10 cellular contexts compared by ENCODE assay signal in genomic region chr7:97116308-97116707, GRCh38. TPM values are rescaled to one million over a fixed set of nuclear protein-coding genes. Genes with fewer than 3 reads are reported as not detected.
DNase-seq lines count a peak whose midpoint lies in the region; ATAC-seq, FAIRE-seq and TF ChIP-seq lines count a peak whose summit lies in the region.
"Had no signal": no experiment of that assay in that cellular context is flagged by ENCODE, and none has a peak within 500 bp of the region (broad histone marks: within the 10 kb centered on the region; RNA-seq: fewer than 3 reads in every experiment).

No MANE protein-coding gene starts in this region.

- no peak overlapping the region for H3K27ac ChIP-seq in CD4-positive, alpha-beta memory T cell (ENCODE audit: low read depth, low read length)
- H3K27ac ChIP-seq in brain microvascular endothelial cell, result no peak overlapping the region

- H3K4me1 ChIP-seq in CD4-positive, alpha-beta memory T cell (ENCODE audit: insufficient read depth, low read length), result peaks cover 23% of the 10 kb centered on the region

- no peaks in the 10 kb centered on the region for H3K27me3 ChIP-seq in CD4-positive, alpha-beta memory T cell (ENCODE audit: insufficient read depth, low read length)
- H3K27me3 ChIP-seq in brain microvascular endothelial cell (replicated peaks), result no peaks in the 10 kb centered on the region
- H3K27me3 ChIP-seq: heart right ventricle had no signal

- no peak overlapping the region for H3K4me3 ChIP-seq in CD4-positive, alpha-beta memory T cell (ENCODE audit: low read length in 2 of 2)
- H3K4me3 ChIP-seq in brain microvascular endothelial cell (ENCODE audit: low read depth, low read length), result no peak overlapping the region

- no peaks in the 10 kb centered on the region for H3K9me3 ChIP-seq in CD4-positive, alpha-beta memory T cell (ENCODE audit: control insufficient read depth in 1 of 2, low read length in 2 of 2)

- intact Hi-C loops in CD4-positive, alpha-beta memory T cell (cut with micrococcal nuclease), result loop anchor here (2.0 to 5.0 kb wide), 4 partner anchors 796 to 1166 kb away; partner anchors contain the start of gene BRI3

- no peak for FAIRE-seq in frontal cortex (lab: Jason Lieb, UNC)

- no peaks in the 10 kb centered on the region for H3K27me3 Mint-ChIP-seq in CD4-positive, alpha-beta memory T cell
- H3K27me3 Mint-ChIP-seq in T-cell, result no peaks in the 10 kb centered on the region
- H3K27me3 Mint-ChIP-seq in mesothelial cell of epicardium (ENCODE audit: low read depth), result peaks cover 4% of the 10 kb centered on the region

- POLR2A ChIA-PET in CD4-positive, alpha-beta memory T cell (lab: Charles Lee; ENCODE audit: partially characterized antibody), result interaction anchor here (2.0 kb wide), 1 partner anchor 756 kb away, joined by 13 read pairs; the partner anchor contains the start of gene ASNS
- POLR2A ChIA-PET in T-cell (lab: Charles Lee), result no interaction called here

- peaks cover 0 to 5% (median 0%) of the 10 kb centered on the region in 8 donors for H3K9me3 Mint-ChIP-seq in CD4-positive, alpha-beta memory T cell
- H3K9me3 Mint-ChIP-seq in T-cell (peaks cover 0 to 4% (median 0%) of the 10 kb centered on the region in 3 donors), mesothelial cell of epicardium (no peaks in the 10 kb centered on the region)

- H3K27ac Mint-ChIP-seq in CD4-positive, alpha-beta memory T cell, result peak overlapping the region in 4 of 7 donors; percentile 93 to 98 (median 94)
- H3K27ac Mint-ChIP-seq in T-cell (peak overlapping the region; percentile 80 to 94), mesothelial cell of epicardium (peak overlapping the region; percentile 87)

- no peak for DNase-seq in CD4-positive, alpha-beta memory T cell
- DNase-seq in T-cell (peak in 1 of 34 experiments; percentile 32), mesothelial cell of epicardium (ENCODE audit: low spot score in 2 of 2, unreplicated experiment in 2 of 2) (no peak), brain microvascular endothelial cell (no peak), frontal cortex (ENCODE audit: low spot score in 2 of 2) (no peak), middle frontal gyrus (ENCODE audit: extremely low spot score, low spot score) (no peak)
- DNase-seq: NCI-H526 treated with DMSO at 0.1 percent for 48 hours had no signal

- H3K4me3 Mint-ChIP-seq in CD4-positive, alpha-beta memory T cell, result peak overlapping the region in 4 of 8 donors; percentile 15 to 94 (median 23)
- peak overlapping the region; percentile 92 to 97 (median 94) for H3K4me3 Mint-ChIP-seq in T-cell
- peak overlapping the region; percentile 91 for H3K4me3 Mint-ChIP-seq in mesothelial cell of epicardium

- H3K4me1 Mint-ChIP-seq in CD4-positive, alpha-beta memory T cell, result peaks cover 16 to 39% (median 28%) of the 10 kb centered on the region in 4 donors
- peaks cover 41 to 49% (median 46%) of the 10 kb centered on the region in 3 donors for H3K4me1 Mint-ChIP-seq in T-cell
- H3K4me1 Mint-ChIP-seq in mesothelial cell of epicardium, result peaks cover 21% of the 10 kb centered on the region

- no peak for TF ChIP-seq CTCF in mesothelial cell of epicardium (IDR thresholded peaks at IDR 0.05; ENCODE audit: unreplicated experiment)
- no peak for TF ChIP-seq CTCF in brain microvascular endothelial cell (IDR thresholded peaks at IDR 0.05; ENCODE audit: low read depth, low read length, missing control alignments)

- peaks cover 1 to 6% of the 10 kb centered on the region in 2 donors for H3K36me3 Mint-ChIP-seq in CD4-positive, alpha-beta memory T cell
- H3K36me3 Mint-ChIP-seq in T-cell (peaks cover 6% of the 10 kb centered on the region), mesothelial cell of epicardium (no peaks in the 10 kb centered on the region)

- CTCF ChIA-PET in CD4-positive, alpha-beta memory T cell (lab: Charles Lee; ENCODE audit: partially characterized antibody), result interaction anchor here (1.2 to 2.2 kb wide), 4 partner anchors 12 to 64 kb away, joined by 3 to 13 read pairs (median 5); no protein-coding TSS in a partner anchor
- CTCF ChIA-PET in T-cell (lab: Charles Lee), result interaction anchor here in 1 of 2 donors (1.4 to 2.3 kb wide), 2 partner anchors 12 to 63 kb away, joined by 3 to 10 read pairs; no protein-coding TSS in a partner anchor

- no peaks in the 10 kb centered on the region for H3K36me3 ChIP-seq in CD4-positive, alpha-beta memory T cell (ENCODE audit: insufficient read depth, low read length)
- no peaks in the 10 kb centered on the region for H3K36me3 ChIP-seq in brain microvascular endothelial cell (replicated peaks)
- H3K36me3 ChIP-seq: heart right ventricle had no signal

- in situ Hi-C loops in brain microvascular endothelial cell (cut with HindIII; ENCODE audit: low pct_ligation_motif_present, low sequenced_read_pairs), result no loop called here

- ATAC-seq in HG03060 (IDR thresholded peaks at IDR 0.05; ENCODE audit: low read depth, unreplicated experiment) (peak; percentile 37), T-cell (replicated peaks in 1 of 4) (no peak), GM21381 (IDR thresholded peaks at IDR 0.05; ENCODE audit: unreplicated experiment) (no peak)

RNA-seq across cellular contexts. Expression of gene SDHAF3, which starts 1.2 kb away (rescaled TPM):
- total RNA-seq in CD4-positive, alpha-beta memory T cell, result 10 to 100 TPM; 10.8 to 13.2 TPM
- polyA plus RNA-seq in CD4-positive, alpha-beta memory T cell, result 10 to 100 TPM; 38.6 to 64.9 TPM
- total RNA-seq in T-cell (10 to 100 TPM; 11.1 to 15.3 (median 12.0) TPM), mesothelial cell of epicardium (13.4 to 15.6 TPM (median 14.4 TPM) in 3 replicates), frontal cortex (8.6 TPM)
